ENCODE assay signal across 1 cellular context in the genomic region with DNA sequence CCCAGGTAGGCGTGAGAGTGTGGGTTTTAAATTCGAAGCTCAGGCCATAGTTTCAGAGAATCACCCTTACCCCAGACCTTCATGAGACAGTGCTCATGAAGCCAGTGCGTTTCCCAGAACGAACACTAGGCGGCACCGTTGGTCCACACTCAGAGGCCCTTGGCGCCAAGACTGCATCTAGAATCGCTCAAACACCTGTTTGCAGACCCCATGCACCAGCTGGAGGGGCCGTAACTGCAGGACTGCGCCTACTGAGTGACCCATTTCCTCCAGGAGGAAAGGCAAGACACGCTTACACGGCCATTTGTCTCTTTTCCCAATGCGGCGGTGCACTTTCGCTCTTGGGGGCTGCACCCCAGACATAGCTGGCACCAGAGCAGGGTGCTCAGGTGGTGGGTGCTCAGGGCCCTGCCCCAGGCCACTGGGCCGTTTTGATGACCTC.
TF ChIP-seq lines count a peak whose summit lies in the region.

No MANE protein-coding gene starts in this region.

TF ChIP-seq in K562, 482 proteins besides CTCF, POLR2A, EP300 and RAD21 (continued from another document):
- TF ChIP-seq ZBTB34 (CRISPR knock-in tag; IDR thresholded peaks at IDR 0.05) = no peak
- peak; percentile 87 for TF ChIP-seq SMC3 (conservative IDR thresholded peaks at IDR 0.05; ENCODE audit: insufficient read depth, low read depth, low read length)
- TF ChIP-seq ELF1 (tag; IDR thresholded peaks at IDR 0.05) = no peak
- TF ChIP-seq, protein P1, sequence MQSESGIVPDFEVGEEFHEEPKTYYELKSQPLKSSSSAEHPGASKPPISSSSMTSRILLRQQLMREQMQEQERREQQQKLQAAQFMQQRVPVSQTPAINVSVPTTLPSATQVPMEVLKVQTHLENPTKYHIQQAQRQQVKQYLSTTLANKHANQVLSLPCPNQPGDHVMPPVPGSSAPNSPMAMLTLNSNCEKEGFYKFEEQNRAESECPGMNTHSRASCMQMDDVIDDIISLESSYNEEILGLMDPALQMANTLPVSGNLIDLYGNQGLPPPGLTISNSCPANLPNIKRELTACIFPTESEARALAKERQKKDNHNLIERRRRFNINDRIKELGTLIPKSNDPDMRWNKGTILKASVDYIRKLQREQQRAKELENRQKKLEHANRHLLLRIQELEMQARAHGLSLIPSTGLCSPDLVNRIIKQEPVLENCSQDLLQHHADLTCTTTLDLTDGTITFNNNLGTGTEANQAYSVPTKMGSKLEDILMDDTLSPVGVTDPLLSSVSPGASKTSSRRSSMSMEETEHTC (IDR thresholded peaks at IDR 0.05) = no peak
- peak; percentile 59; the same call in 1 of the 2 replicates for TF ChIP-seq KLF16 (IDR thresholded peaks at IDR 0.05)
- no peak for TF ChIP-seq CAMTA2 (CRISPR knock-in tag; conservative IDR thresholded peaks at IDR 0.05)
- 0 out of 2 replicates have a peak, but pooled peaks have one; percentile 32 for TF ChIP-seq ARID2 (IDR thresholded peaks at IDR 0.05)
- TF ChIP-seq, protein P2, sequence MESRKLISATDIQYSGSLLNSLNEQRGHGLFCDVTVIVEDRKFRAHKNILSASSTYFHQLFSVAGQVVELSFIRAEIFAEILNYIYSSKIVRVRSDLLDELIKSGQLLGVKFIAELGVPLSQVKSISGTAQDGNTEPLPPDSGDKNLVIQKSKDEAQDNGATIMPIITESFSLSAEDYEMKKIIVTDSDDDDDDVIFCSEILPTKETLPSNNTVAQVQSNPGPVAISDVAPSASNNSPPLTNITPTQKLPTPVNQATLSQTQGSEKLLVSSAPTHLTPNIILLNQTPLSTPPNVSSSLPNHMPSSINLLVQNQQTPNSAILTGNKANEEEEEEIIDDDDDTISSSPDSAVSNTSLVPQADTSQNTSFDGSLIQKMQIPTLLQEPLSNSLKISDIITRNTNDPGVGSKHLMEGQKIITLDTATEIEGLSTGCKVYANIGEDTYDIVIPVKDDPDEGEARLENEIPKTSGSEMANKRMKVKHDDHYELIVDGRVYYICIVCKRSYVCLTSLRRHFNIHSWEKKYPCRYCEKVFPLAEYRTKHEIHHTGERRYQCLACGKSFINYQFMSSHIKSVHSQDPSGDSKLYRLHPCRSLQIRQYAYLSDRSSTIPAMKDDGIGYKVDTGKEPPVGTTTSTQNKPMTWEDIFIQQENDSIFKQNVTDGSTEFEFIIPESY (CRISPR knock-in tag; IDR thresholded peaks at IDR 0.05) = no peak
- no peak for TF ChIP-seq ZNF224 (CRISPR knock-in tag; IDR thresholded peaks at IDR 0.05)
- TF ChIP-seq MCM5 (IDR thresholded peaks at IDR 0.05; ENCODE audit: low read depth) = no peak
- peak; percentile 81 for TF ChIP-seq DEAF1 (CRISPR knock-in tag; IDR thresholded peaks at IDR 0.05)
- no peak for TF ChIP-seq LCOR (CRISPR knock-in tag; IDR thresholded peaks at IDR 0.05)
- no peak for TF ChIP-seq HDAC2 (IDR thresholded peaks at IDR 0.05)
- no peak for TF ChIP-seq HSF4 (CRISPR knock-in tag; IDR thresholded peaks at IDR 0.05; ENCODE audit: borderline replicate concordance)
- TF ChIP-seq HDAC6 (IDR thresholded peaks at IDR 0.05; ENCODE audit: low read depth, low read length) = no peak
- TF ChIP-seq, protein P3, sequence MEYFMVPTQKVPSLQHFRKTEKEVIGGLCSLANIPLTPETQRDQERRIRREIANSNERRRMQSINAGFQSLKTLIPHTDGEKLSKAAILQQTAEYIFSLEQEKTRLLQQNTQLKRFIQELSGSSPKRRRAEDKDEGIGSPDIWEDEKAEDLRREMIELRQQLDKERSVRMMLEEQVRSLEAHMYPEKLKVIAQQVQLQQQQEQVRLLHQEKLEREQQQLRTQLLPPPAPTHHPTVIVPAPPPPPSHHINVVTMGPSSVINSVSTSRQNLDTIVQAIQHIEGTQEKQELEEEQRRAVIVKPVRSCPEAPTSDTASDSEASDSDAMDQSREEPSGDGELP (CRISPR knock-in tag; IDR thresholded peaks at IDR 0.05; ENCODE audit: borderline replicate concordance) = peak; percentile 76; the same call in 1 of the 2 replicates
- no peak for TF ChIP-seq U2AF1 (optimal IDR thresholded peaks at IDR 0.05; ENCODE audit: low read depth, low read length)
- no peak for TF ChIP-seq RFX5 (IDR thresholded peaks at IDR 0.05; ENCODE audit: low read depth, low read length)
- TF ChIP-seq DACH1 (IDR thresholded peaks at IDR 0.05; ENCODE audit: partially characterized antibody) = peak; percentile 13
- no peak for TF ChIP-seq ZNF3 (CRISPR knock-in tag; IDR thresholded peaks at IDR 0.05)
- TF ChIP-seq CBFA2T3 (IDR thresholded peaks at IDR 0.05) = no peak
- TF ChIP-seq CBFA2T2 (conservative IDR thresholded peaks at IDR 0.05) = 0 out of 2 replicates have a peak, but pooled peaks have one; percentile 4
- 0 out of 2 replicates have a peak, but pooled peaks have one; percentile 49 for TF ChIP-seq ZBTB7A (IDR thresholded peaks at IDR 0.05; ENCODE audit: borderline replicate concordance, control insufficient read depth, low read depth, low read length)
- TF ChIP-seq PHTF2 (CRISPR knock-in tag; IDR thresholded peaks at IDR 0.05) = no peak
- TF ChIP-seq PURB (CRISPR knock-in tag; IDR thresholded peaks at IDR 0.05; ENCODE audit: low read depth) = no peak
- TF ChIP-seq MTA3 (IDR thresholded peaks at IDR 0.05; ENCODE audit: borderline replicate concordance) = peak; percentile 26; the same call in 1 of the 2 replicates
- no peak for TF ChIP-seq NCOR1 (IDR thresholded peaks at IDR 0.05)
- no peak for TF ChIP-seq PML (IDR thresholded peaks at IDR 0.05; ENCODE audit: low read length)
- peak; percentile 30; the same call in 1 of the 2 replicates for TF ChIP-seq CTBP1 (IDR thresholded peaks at IDR 0.05; ENCODE audit: borderline replicate concordance)
- TF ChIP-seq E2F1 (CRISPR knock-in tag; IDR thresholded peaks at IDR 0.05) = peak; percentile 68; the same call in 1 of the 2 replicates
- TF ChIP-seq, protein P4, sequence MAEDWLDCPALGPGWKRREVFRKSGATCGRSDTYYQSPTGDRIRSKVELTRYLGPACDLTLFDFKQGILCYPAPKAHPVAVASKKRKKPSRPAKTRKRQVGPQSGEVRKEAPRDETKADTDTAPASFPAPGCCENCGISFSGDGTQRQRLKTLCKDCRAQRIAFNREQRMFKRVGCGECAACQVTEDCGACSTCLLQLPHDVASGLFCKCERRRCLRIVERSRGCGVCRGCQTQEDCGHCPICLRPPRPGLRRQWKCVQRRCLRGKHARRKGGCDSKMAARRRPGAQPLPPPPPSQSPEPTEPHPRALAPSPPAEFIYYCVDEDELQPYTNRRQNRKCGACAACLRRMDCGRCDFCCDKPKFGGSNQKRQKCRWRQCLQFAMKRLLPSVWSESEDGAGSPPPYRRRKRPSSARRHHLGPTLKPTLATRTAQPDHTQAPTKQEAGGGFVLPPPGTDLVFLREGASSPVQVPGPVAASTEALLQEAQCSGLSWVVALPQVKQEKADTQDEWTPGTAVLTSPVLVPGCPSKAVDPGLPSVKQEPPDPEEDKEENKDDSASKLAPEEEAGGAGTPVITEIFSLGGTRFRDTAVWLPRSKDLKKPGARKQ (CRISPR knock-in tag; IDR thresholded peaks at IDR 0.05) = no peak
- no peak for TF ChIP-seq THRAP3 (IDR thresholded peaks at IDR 0.05; ENCODE audit: borderline replicate concordance)
- TF ChIP-seq FOXK1 (CRISPR knock-in tag; IDR thresholded peaks at IDR 0.05; ENCODE audit: borderline replicate concordance) = no peak
- no peak for TF ChIP-seq FOXK2 (conservative IDR thresholded peaks at IDR 0.05 in 1 of 2, IDR thresholded peaks at IDR 0.05 in 1 of 2; ENCODE audit: low read depth in 2 of 2)
- TF ChIP-seq ETS2 (tag; IDR thresholded peaks at IDR 0.05; ENCODE audit: borderline replicate concordance, poor library complexity, severe bottlenecking) = no peak
- peak; percentile 96 for TF ChIP-seq RB1 (IDR thresholded peaks at IDR 0.05; ENCODE audit: low read depth)
- TF ChIP-seq STAG1 (CRISPR knock-in tag; IDR thresholded peaks at IDR 0.05; ENCODE audit: borderline replicate concordance) = peak; percentile 97
- peak; percentile 75; the same call in 1 of the 2 replicates for TF ChIP-seq CC2D1A (IDR thresholded peaks at IDR 0.05)
- peak; percentile 30; the same call in 1 of the 2 replicates for TF ChIP-seq CREM (IDR thresholded peaks at IDR 0.05; ENCODE audit: low read depth)
